ENCODE assay signal across 2 cellular contexts in genomic region chr2:201502713-201503112, GRCh38.
TF ChIP-seq lines count a peak whose summit lies in the region.

No MANE protein-coding gene starts in this region.

TF ChIP-seq in HEK293, 187 proteins besides CTCF, POLR2A, EP300 and RAD21:
- no peak for TF ChIP-seq ZNF692 (tag by site-specific recombination; IDR thresholded peaks at IDR 0.05)
- TF ChIP-seq ZNF623 (tag by site-specific recombination; IDR thresholded peaks at IDR 0.05) = no peak
- TF ChIP-seq ZBTB44 (tag by site-specific recombination; IDR thresholded peaks at IDR 0.05) = no peak
- no peak for TF ChIP-seq ZNF114 (tag by site-specific recombination; IDR thresholded peaks at IDR 0.05)
- peak; percentile 59 for TF ChIP-seq SETDB1 (IDR thresholded peaks at IDR 0.05; ENCODE audit: insufficient read length, low read length)
- TF ChIP-seq ZNF133 (tag by site-specific recombination; IDR thresholded peaks at IDR 0.05) = peak; percentile 62; the same call in 1 of the 2 replicates
TF ChIP-seq in HEK293: peak in this region for 2.

TF ChIP-seq in K562, 482 proteins besides CTCF, POLR2A, EP300 and RAD21 (continued from another document):
- TF ChIP-seq BRF2 (IDR thresholded peaks at IDR 0.05; ENCODE audit: borderline replicate concordance, insufficient read depth, insufficient read length) (no peak), IRF9 (tag; IDR thresholded peaks at IDR 0.05) (no peak), ZC3H8 (IDR thresholded peaks at IDR 0.05) (no peak), THAP7 (CRISPR knock-in tag; IDR thresholded peaks at IDR 0.05) (no peak), SAFB (IDR thresholded peaks at IDR 0.05; ENCODE audit: borderline replicate concordance, low read depth, low read length) (no peak), ZNF280A (IDR thresholded peaks at IDR 0.05; ENCODE audit: low read depth, partially characterized antibody) (peak; percentile 71), ZZZ3 (IDR thresholded peaks at IDR 0.05) (no peak)
